9 cellular contexts compared by ENCODE assay signal in the genomic region with DNA sequence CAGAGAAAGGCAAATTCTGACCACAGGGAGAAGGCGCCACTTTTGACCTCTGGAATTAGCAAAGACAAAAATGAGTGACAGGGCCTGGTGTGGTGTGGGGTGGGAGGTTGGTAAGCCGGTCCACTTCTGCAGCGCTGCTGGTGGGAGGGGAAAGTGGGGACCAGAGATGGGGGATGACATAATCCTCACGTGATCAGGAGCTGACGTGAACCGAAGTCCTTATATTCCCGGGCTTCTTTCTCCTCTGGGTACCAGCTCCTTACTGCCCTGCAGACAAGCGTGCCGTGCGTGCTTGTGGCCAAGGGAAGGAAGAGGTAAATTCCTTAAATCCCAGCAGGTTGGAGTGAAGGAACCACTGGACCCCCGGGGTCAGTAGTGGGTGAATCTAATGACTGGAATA. TPM values are rescaled to one million over a fixed set of nuclear protein-coding genes. Genes with fewer than 3 reads are reported as not detected.
DNase-seq lines count a peak whose midpoint lies in the region; ATAC-seq and TF ChIP-seq lines count a peak whose summit lies in the region.
"Had no signal": no experiment of that assay in that cellular context is flagged by ENCODE, and none has a peak within 500 bp of the region (broad histone marks: within the 10 kb centered on the region; RNA-seq: fewer than 3 reads in every experiment).

A gene with protein sequence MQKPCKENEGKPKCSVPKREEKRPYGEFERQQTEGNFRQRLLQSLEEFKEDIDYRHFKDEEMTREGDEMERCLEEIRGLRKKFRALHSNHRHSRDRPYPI (plus strand): TSS at position 249 of the 400 bp plus-strand sequence. CDS start 1,165 bp downstream, outside the sequence.

- CTCF ChIA-PET in HEK293 (lab: Yijun Ruan, JAX): interaction anchor here (0.7 to 2.0 kb wide), 4 partner anchors 12 to 134 kb away, joined by 3 to 6 read pairs (median 4); no protein-coding TSS in a partner anchor
- CTCF ChIA-PET in activated CD4-positive, alpha-beta memory T cell treated with anti-CD3 and anti-CD28 coated beads for 36 hours (lab: Charles Lee): no interaction called here

- no peaks in the 10 kb centered on the region for H3K9me3 ChIP-seq in HEK293 (ENCODE audit: control insufficient read depth, insufficient read depth, low read depth, low read length)

- no peak within 1 kb of the TSS for H3K4me3 Mint-ChIP-seq in activated CD4-positive, alpha-beta memory T cell treated with anti-CD3 and anti-CD28 coated beads for 36 hours

- TF ChIP-seq CTCF in HEK293 (tag by site-specific recombination; IDR thresholded peaks at IDR 0.05) (no peak), choroid plexus epithelial cell (conservative IDR thresholded peaks at IDR 0.05; ENCODE audit: low read depth, low read length) (no peak)

- no peaks in the 10 kb centered on the region for H3K4me1 ChIP-seq in HEK293 (ENCODE audit: control insufficient read depth, insufficient read depth, low read length)

- DNase-seq in choroid plexus epithelial cell (ENCODE audit: low read depth) (peak; percentile 48), iPS-NIHi7 (ENCODE audit: extremely low spot score) (peak; percentile 43), skeletal muscle cell (ENCODE audit: low read depth) (no peak), NOMO-1 treated with dmso at 0.1 percent for 144 hours (lab: John Stamatoyannopoulos, UW; ENCODE audit: unreplicated experiment) (no peak), GM19238 (ENCODE audit: insufficient read length, low spot score) (no peak)
- no peak for DNase-seq in activated CD4-positive, alpha-beta memory T cell treated with anti-CD3 and anti-CD28 coated beads for 36 hours
- DNase-seq: activated T-cell treated with anti-CD3 and anti-CD28 coated beads, Interleukin-2, amount 50 U/mL, for 48 hours had no signal

- no peaks in the 10 kb centered on the region for H3K4me1 Mint-ChIP-seq in activated CD4-positive, alpha-beta memory T cell treated with anti-CD3 and anti-CD28 coated beads for 36 hours (ENCODE audit: low read depth)

- no peaks in the 10 kb centered on the region for H3K36me3 Mint-ChIP-seq in activated CD4-positive, alpha-beta memory T cell treated with anti-CD3 and anti-CD28 coated beads for 36 hours

- POLR2A ChIA-PET in HEK293 (lab: Yijun Ruan, JAX): interaction anchor here (0.9 to 1.2 kb wide), 2 partner anchors 26 to 75 kb away, joined by 3 to 5 read pairs; a partner anchor contains a TSS
- POLR2A ChIA-PET in activated CD4-positive, alpha-beta memory T cell treated with anti-CD3 and anti-CD28 coated beads for 36 hours (lab: Charles Lee): no interaction called here

- H3K36me3 ChIP-seq in HEK293 (ENCODE audit: control insufficient read depth in 2 of 2, insufficient read depth in 1 of 2, low read length in 2 of 2): no peaks in the 10 kb centered on the region

- H3K27me3 Mint-ChIP-seq in activated CD4-positive, alpha-beta memory T cell treated with anti-CD3 and anti-CD28 coated beads for 36 hours: peaks cover 17% of the 10 kb centered on the region

- H3K27ac ChIP-seq in HEK293 (ENCODE audit: extremely low read depth, low read depth, low read length): no peak within 1 kb of the TSS

- ATAC-seq in esophagus mucosa: no peak

- no peaks in the 10 kb centered on the region for H3K9me3 Mint-ChIP-seq in activated CD4-positive, alpha-beta memory T cell treated with anti-CD3 and anti-CD28 coated beads for 36 hours

- no peak within 1 kb of the TSS; the same call in 1 of the 2 replicates for H3K4me3 ChIP-seq in HEK293 (ENCODE audit: low read depth, low read length)
- H3K4me3 ChIP-seq in choroid plexus epithelial cell (ENCODE audit: low read depth, low read length): peak within 1 kb of the TSS; percentile 57
- peak within 1 kb of the TSS; percentile 53 for H3K4me3 ChIP-seq in skeletal muscle cell (ENCODE audit: low read depth, low read length)

- intact Hi-C loops in activated CD4-positive, alpha-beta memory T cell treated with anti-CD3 and anti-CD28 coated beads for 36 hours (cut with micrococcal nuclease): no loop called here

- no peak within 1 kb of the TSS for H3K27ac Mint-ChIP-seq in activated CD4-positive, alpha-beta memory T cell treated with anti-CD3 and anti-CD28 coated beads for 36 hours

TF ChIP-seq in HEK293, 187 proteins besides CTCF, POLR2A, EP300 and RAD21 (continues in another document):
- TF ChIP-seq ZNF23 (tag by site-specific recombination; IDR thresholded peaks at IDR 0.05; ENCODE audit: borderline replicate concordance) (no peak), ZNF2 (tag by site-specific recombination; IDR thresholded peaks at IDR 0.05) (no peak), ZNF658 (tag by site-specific recombination; IDR thresholded peaks at IDR 0.05) (no peak), HOXD13 (CRISPR knock-in tag; IDR thresholded peaks at IDR 0.05; ENCODE audit: borderline replicate concordance) (no peak), ZNF670 (tag by site-specific recombination; IDR thresholded peaks at IDR 0.05; ENCODE audit: low read depth) (no peak), PRDM1 (tag by site-specific recombination; IDR thresholded peaks at IDR 0.05) (no peak; the same call in 1 of the 2 replicates), ZNF544 (tag by site-specific recombination; IDR thresholded peaks at IDR 0.05) (no peak), KLF8 (tag by site-specific recombination; IDR thresholded peaks at IDR 0.05) (0 out of 2 replicates have a peak, but pooled peaks have one; percentile 16), ZFP3 (tag by site-specific recombination; IDR thresholded peaks at IDR 0.05; ENCODE audit: low read depth) (no peak), ZNF433 (tag by site-specific recombination; IDR thresholded peaks at IDR 0.05; ENCODE audit: low read depth) (no peak), ZNF561 (tag by site-specific recombination; IDR thresholded peaks at IDR 0.05; ENCODE audit: borderline replicate concordance) (no peak), ZNF169 (tag by site-specific recombination; IDR thresholded peaks at IDR 0.05) (no peak)
- TF ChIP-seq, protein P1, sequence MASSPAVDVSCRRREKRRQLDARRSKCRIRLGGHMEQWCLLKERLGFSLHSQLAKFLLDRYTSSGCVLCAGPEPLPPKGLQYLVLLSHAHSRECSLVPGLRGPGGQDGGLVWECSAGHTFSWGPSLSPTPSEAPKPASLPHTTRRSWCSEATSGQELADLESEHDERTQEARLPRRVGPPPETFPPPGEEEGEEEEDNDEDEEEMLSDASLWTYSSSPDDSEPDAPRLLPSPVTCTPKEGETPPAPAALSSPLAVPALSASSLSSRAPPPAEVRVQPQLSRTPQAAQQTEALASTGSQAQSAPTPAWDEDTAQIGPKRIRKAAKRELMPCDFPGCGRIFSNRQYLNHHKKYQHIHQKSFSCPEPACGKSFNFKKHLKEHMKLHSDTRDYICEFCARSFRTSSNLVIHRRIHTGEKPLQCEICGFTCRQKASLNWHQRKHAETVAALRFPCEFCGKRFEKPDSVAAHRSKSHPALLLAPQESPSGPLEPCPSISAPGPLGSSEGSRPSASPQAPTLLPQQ (tag by site-specific recombination; IDR thresholded peaks at IDR 0.05): peak; percentile 55; the same call in 1 of the 2 replicates
- TF ChIP-seq, protein P2, sequence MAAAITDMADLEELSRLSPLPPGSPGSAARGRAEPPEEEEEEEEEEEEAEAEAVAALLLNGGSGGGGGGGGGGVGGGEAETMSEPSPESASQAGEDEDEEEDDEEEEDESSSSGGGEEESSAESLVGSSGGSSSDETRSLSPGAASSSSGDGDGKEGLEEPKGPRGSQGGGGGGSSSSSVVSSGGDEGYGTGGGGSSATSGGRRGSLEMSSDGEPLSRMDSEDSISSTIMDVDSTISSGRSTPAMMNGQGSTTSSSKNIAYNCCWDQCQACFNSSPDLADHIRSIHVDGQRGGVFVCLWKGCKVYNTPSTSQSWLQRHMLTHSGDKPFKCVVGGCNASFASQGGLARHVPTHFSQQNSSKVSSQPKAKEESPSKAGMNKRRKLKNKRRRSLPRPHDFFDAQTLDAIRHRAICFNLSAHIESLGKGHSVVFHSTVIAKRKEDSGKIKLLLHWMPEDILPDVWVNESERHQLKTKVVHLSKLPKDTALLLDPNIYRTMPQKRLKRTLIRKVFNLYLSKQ (tag by site-specific recombination; IDR thresholded peaks at IDR 0.05; ENCODE audit: borderline replicate concordance): no peak
- TF ChIP-seq, protein P3, sequence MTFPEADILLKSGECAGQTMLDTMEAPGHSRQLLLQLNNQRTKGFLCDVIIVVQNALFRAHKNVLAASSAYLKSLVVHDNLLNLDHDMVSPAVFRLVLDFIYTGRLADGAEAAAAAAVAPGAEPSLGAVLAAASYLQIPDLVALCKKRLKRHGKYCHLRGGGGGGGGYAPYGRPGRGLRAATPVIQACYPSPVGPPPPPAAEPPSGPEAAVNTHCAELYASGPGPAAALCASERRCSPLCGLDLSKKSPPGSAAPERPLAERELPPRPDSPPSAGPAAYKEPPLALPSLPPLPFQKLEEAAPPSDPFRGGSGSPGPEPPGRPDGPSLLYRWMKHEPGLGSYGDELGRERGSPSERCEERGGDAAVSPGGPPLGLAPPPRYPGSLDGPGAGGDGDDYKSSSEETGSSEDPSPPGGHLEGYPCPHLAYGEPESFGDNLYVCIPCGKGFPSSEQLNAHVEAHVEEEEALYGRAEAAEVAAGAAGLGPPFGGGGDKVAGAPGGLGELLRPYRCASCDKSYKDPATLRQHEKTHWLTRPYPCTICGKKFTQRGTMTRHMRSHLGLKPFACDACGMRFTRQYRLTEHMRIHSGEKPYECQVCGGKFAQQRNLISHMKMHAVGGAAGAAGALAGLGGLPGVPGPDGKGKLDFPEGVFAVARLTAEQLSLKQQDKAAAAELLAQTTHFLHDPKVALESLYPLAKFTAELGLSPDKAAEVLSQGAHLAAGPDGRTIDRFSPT (tag by site-specific recombination; IDR thresholded peaks at IDR 0.05): 0 out of 2 replicates have a peak, but pooled peaks have one; percentile 36

RNA-seq across cellular contexts. Expression of the gene that starts here (rescaled TPM):
- 0.16 TPM for total RNA-seq in esophagus mucosa
- not detected for total RNA-seq in activated CD4-positive, alpha-beta memory T cell treated with anti-CD3 and anti-CD28 coated beads for 36 hours

Comparison
In these comparisons a context has a peak if more than half of its experiments do, and no peak if none do; other contexts are left out.
1. DNase-seq: peak in choroid plexus epithelial cell (single experiment) and iPS-NIHi7 (single experiment); none in skeletal muscle cell (single experiment), NOMO-1 treated with dmso at 0.1 percent for 144 hours (single experiment), activated CD4-positive, alpha-beta memory T cell treated with anti-CD3 and anti-CD28 coated beads for 36 hours (single experiment) and GM19238 (single experiment).